ENCODE assay signal across 10 cellular contexts in the genomic region with DNA sequence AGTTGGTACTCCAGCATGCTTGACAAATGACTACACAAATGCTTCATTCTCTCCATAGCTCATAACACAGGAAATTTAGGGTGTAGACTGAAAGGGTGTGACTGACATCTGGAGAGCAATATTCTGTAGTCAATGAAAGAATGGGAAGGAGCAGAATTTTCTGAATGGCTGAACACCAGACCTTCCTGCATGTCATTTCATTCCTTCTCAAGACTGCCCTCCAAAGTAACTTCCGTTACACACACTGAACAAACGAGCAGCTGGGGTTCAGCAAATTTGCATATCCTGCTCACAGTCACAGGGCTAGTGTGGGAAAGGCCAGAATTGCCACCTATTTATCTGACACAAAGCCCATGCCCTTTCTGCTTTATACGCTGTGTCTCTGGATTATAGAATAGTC.
DNase-seq lines count a peak whose midpoint lies in the region; ATAC-seq and TF ChIP-seq lines count a peak whose summit lies in the region.
"Had no signal": no experiment of that assay in that cellular context is flagged by ENCODE, and none has a peak within 500 bp of the region (broad histone marks: within the 10 kb centered on the region; RNA-seq: fewer than 3 reads in every experiment).

No MANE protein-coding gene starts in this region.

- H3K27me3 Mint-ChIP-seq in memory B cell: no peaks in the 10 kb centered on the region

- H3K27ac Mint-ChIP-seq in memory B cell: peak overlapping the region; percentile 12
- H3K27ac Mint-ChIP-seq: nephron had no signal

- H3K4me1 ChIP-seq in stomach: no peaks in the 10 kb centered on the region

- H3K36me3 ChIP-seq in stomach: no peaks in the 10 kb centered on the region

- DNase-seq in memory B cell (ENCODE audit: low spot score in 2 of 2) (peak in 1 of 2 donors; percentile 32), stomach (no peak), SIG-M5 treated with dmso at 0.1 percent for 504 hours (lab: John Stamatoyannopoulos, UW; ENCODE audit: unreplicated experiment) (no peak), NCI-H2171 (lab: John Stamatoyannopoulos, UW) (no peak), NCI-H146 (lab: John Stamatoyannopoulos, UW) (no peak)
- DNase-seq: NCI-H1105 had no signal

- no peak for TF ChIP-seq POLR2A in stomach (IDR thresholded peaks at IDR 0.05)

- peaks cover 1% of the 10 kb centered on the region for H3K9me3 Mint-ChIP-seq in memory B cell
- H3K9me3 Mint-ChIP-seq: nephron had no signal

- H3K27ac ChIP-seq in stomach: no peak overlapping the region

- ATAC-seq in GM18867 (IDR thresholded peaks at IDR 0.05; ENCODE audit: unreplicated experiment) (peak; percentile 100), GM21619 (IDR thresholded peaks at IDR 0.05; ENCODE audit: unreplicated experiment) (peak; percentile 99), HG03439 (IDR thresholded peaks at IDR 0.05; ENCODE audit: unreplicated experiment) (peak; percentile 99), memory B cell (ENCODE audit: low read depth) (peak; percentile 100)

- WGBS in stomach, 5 donors: 45 to 53% (median 47%) methylated on average over 3 of the region's 3 CpGs

- no peak for TF ChIP-seq CTCF in stomach (IDR thresholded peaks at IDR 0.05)

- H3K27me3 ChIP-seq in stomach: no peaks in the 10 kb centered on the region

- intact Hi-C loops in stomach (cut with DNase I; ENCODE audit: low total_unique reads): no loop called here

- no peak overlapping the region for H3K4me3 ChIP-seq in stomach

- H3K9me3 ChIP-seq in stomach: no peaks in the 10 kb centered on the region

- H3K36me3 Mint-ChIP-seq in memory B cell: no peaks in the 10 kb centered on the region

- H3K4me1 Mint-ChIP-seq in memory B cell: peaks cover 22% of the 10 kb centered on the region

- peak overlapping the region; percentile 18 for H3K4me3 Mint-ChIP-seq in memory B cell
- H3K4me3 Mint-ChIP-seq: nephron had no signal

- no peak for TF ChIP-seq EP300 in stomach (IDR thresholded peaks at IDR 0.05)
